Comparison of ENCODE assay signal across 17 cellular contexts in the genomic region with DNA sequence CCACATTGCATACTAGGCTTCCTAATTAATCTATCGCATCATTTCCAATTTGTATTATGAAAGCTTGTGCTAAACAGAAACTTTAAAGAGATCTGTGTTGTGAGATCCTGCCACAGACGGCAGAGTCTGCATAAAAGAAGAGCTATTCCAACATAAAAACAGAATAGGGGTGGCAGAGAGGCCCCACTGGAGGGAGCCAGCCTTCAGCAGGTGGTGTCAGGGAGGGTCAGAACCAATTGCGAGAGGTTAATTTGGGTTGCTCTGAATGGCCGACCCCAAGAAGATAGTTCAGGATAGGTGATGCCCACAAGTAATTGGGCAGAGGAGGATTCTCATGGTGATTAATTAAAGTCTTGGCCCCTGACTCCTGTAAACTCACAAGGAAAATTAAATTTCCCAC.
"Had no signal": no experiment of that assay in that cellular context is flagged by ENCODE, and none has a peak within 500 bp of the region (broad histone marks: within the 10 kb centered on the region; RNA-seq: fewer than 3 reads in every experiment).

No MANE protein-coding gene starts in this region.

- DNase-seq: KBM-7, MG63, NCI-H1092, NCI-H1105 treated with DMSO at 0.1 percent for 48 hours, NCI-H1417 treated with DMSO at 0.1 percent for 48 hours, NCI-H146, NCI-H1694 treated with DMSO at 0.1 percent for 48 hours, NCI-H1930, NCI-H2081 treated with DMSO at 0.1 percent for 48 hours, NCI-H2171, NCI-H226, NCI-H446, NCI-H510A, NCI-H69, NCI-H774, Right ventricle myocardium superior, RPMI8226 had no signal

- H3K27me3 ChIP-seq: MG63 had no signal

- H3K9me3 ChIP-seq: MG63 had no signal

- H3K36me3 ChIP-seq: MG63 had no signal

- H3K4me3 ChIP-seq: MG63 had no signal
